ENCODE assay signal across 25 cellular contexts in genomic region chr2:141888987-141889555, GRCh38.
"Had no signal": no experiment of that assay in that cellular context is flagged by ENCODE, and none has a peak within 500 bp of the region (broad histone marks: within the 10 kb centered on the region; RNA-seq: fewer than 3 reads in every experiment).

No MANE protein-coding gene starts in this region.

- H3K4me2 ChIP-seq: smooth muscle cell had no signal

- H3K9me3 Mint-ChIP-seq: mesothelial cell of epicardium, neural crest cell had no signal

- H3K27me3 Mint-ChIP-seq: naive B cell; natural killer cell treated with Interleukin-12 subunit alpha and Interleukin-12 subunit beta and Interleukin-15 and Interleukin-18, amount 100 ng/mL, for 72 hours; progenitor cell of endocrine pancreas had no signal

- H3K36me3 Mint-ChIP-seq: mesothelial cell of epicardium; naive B cell; natural killer cell treated with Interleukin-12 subunit alpha and Interleukin-12 subunit beta and Interleukin-15 and Interleukin-18, amount 100 ng/mL, for 72 hours had no signal

- H3K9me3 ChIP-seq: left lung, mucosa of descending colon, neutrophil, pancreas, stomach, thoracic aorta, tibial nerve, upper lobe of left lung had no signal

- H3K4me3 Mint-ChIP-seq: mesothelial cell of epicardium; naive B cell; natural killer cell treated with Interleukin-12 subunit alpha and Interleukin-12 subunit beta and Interleukin-15 and Interleukin-18, amount 100 ng/mL, for 72 hours; neural crest cell had no signal

- DNase-seq: cortex of kidney; effector CD4-positive, alpha-beta T cell; kidney; left cardiac atrium; left lung; mesenchymal stem cell; mucosa of descending colon; naive B cell; pancreas; stimulated activated CD4-positive, alpha-beta T cell treated with anti-CD3 and anti-CD28 coated beads, Interleukin-12 subunit alpha, Interleukin-12 subunit beta, amount 100 ng/mL, for 4 hours; stimulated activated CD4-positive, alpha-beta T cell treated with anti-CD3 and anti-CD28 coated beads, Interleukin-1b, Interleukin-23, amount 100 ng/mL, for 48 hours; stimulated activated CD4-positive, alpha-beta T cell treated with anti-CD3 and anti-CD28 coated beads, Interleukin-4, amount 100 ng/mL, for 1 hour; stimulated activated CD8-positive, alpha-beta memory T cell treated with anti-CD3 and anti-CD28 coated beads, Interleukin-4, amount 100 ng/mL, for 48 hours; stimulated activated naive CD4-positive, alpha-beta T cell; stomach; upper lobe of left lung had no signal

- H3K27ac ChIP-seq: left lung, neutrophil, pancreas, stomach, thoracic aorta, tibial nerve, upper lobe of left lung had no signal

- ATAC-seq: left cardiac atrium; left lung; mucosa of descending colon; natural killer cell treated with Interleukin-12 subunit alpha and Interleukin-12 subunit beta and Interleukin-15 and Interleukin-18, amount 100 ng/mL, for 72 hours; pancreas; sciatic nerve had no signal

- H3K4me3 ChIP-seq: left lung, mucosa of descending colon, pancreas, smooth muscle cell, stomach, thoracic aorta, tibial nerve, upper lobe of left lung had no signal

- H3K27ac Mint-ChIP-seq: mesothelial cell of epicardium; naive B cell; natural killer cell treated with Interleukin-12 subunit alpha and Interleukin-12 subunit beta and Interleukin-15 and Interleukin-18, amount 100 ng/mL, for 72 hours; progenitor cell of endocrine pancreas had no signal

- H3K4me1 Mint-ChIP-seq: naive B cell, neural crest cell had no signal

- H3K36me3 ChIP-seq: left lung, neutrophil, pancreas, stomach, thoracic aorta, tibial nerve, upper lobe of left lung had no signal

- H3K4me1 ChIP-seq: left lung, pancreas, stomach, tibial nerve, upper lobe of left lung had no signal

- H3K27me3 ChIP-seq: left lung, neutrophil, pancreas, stomach, tibial nerve, upper lobe of left lung had no signal
